Comparison of ENCODE assay signal across 1 cellular context in genomic region chr22:18024956-18025720, GRCh38.
TF ChIP-seq lines count a peak whose summit lies in the region.

No MANE protein-coding gene starts in this region.

TF ChIP-seq in endothelial cell of umbilical vein, 7 proteins besides CTCF, POLR2A, EP300 and RAD21 (continued from another document):
- TF ChIP-seq POLR2AphosphoS5 (IDR thresholded peaks at IDR 0.05; ENCODE audit: insufficient read depth, low read depth, low read length) (no peak), MYC (IDR thresholded peaks at IDR 0.05; ENCODE audit: low read depth, low read length) (no peak)
TF ChIP-seq in endothelial cell of umbilical vein: peak in this region for 0.
